17 cellular contexts compared by ENCODE assay signal in genomic region chr10:100168313-100168643, GRCh38. TPM values are rescaled to one million over a fixed set of nuclear protein-coding genes. Genes with fewer than 3 reads are reported as not detected.
A peak's percentile ranks its signal among the peaks of the same experiment; 100 is the strongest.
DNase-seq lines count a peak whose midpoint lies in the region; ATAC-seq and TF ChIP-seq lines count a peak whose summit lies in the region.
"Had no signal": no experiment of that assay in that cellular context is flagged by ENCODE, and none has a peak within 500 bp of the region (broad histone marks: within the 10 kb centered on the region; RNA-seq: fewer than 3 reads in every experiment).

No MANE protein-coding gene starts in this region.

- H3K27me3 Mint-ChIP-seq in activated CD8-positive, alpha-beta memory T cell treated with anti-CD3 and anti-CD28 coated beads, Interleukin-2, amount 10 ng/mL, durations not matched to agents 7 days and 5 days: no peaks in the 10 kb centered on the region
- H3K27me3 Mint-ChIP-seq in T-helper 17 cell: no peaks in the 10 kb centered on the region

- no peak for TF ChIP-seq EP300 in tibial nerve (IDR thresholded peaks at IDR 0.05)

- H3K9me2 ChIP-seq in hepatocyte (replicated peaks; ENCODE audit: insufficient read depth): no peaks in the 10 kb centered on the region
- H3K9me2 ChIP-seq: SK-N-SH had no signal

- H3K4me2 ChIP-seq in hepatocyte: peak overlapping the region; percentile 43
- H3K4me2 ChIP-seq: GM23338, SK-N-SH had no signal

- H3K36me3 Mint-ChIP-seq in activated CD8-positive, alpha-beta memory T cell treated with anti-CD3 and anti-CD28 coated beads, Interleukin-2, amount 10 ng/mL, durations not matched to agents 7 days and 5 days: peaks cover 43% of the 10 kb centered on the region
- H3K36me3 Mint-ChIP-seq in T-helper 17 cell (ENCODE audit: low read depth): peaks cover 5% of the 10 kb centered on the region

- CTCF ChIA-PET in activated CD8-positive, alpha-beta memory T cell treated with anti-CD3 and anti-CD28 coated beads, Interleukin-2, amount 10 ng/mL, durations not matched to agents 7 days and 5 days (lab: Charles Lee): interaction anchor here (1.4 kb wide), 1 partner anchor 13 kb away, joined by 4 read pairs; no protein-coding TSS in a partner anchor

- peaks cover 2% of the 10 kb centered on the region for H3K79me2 ChIP-seq in hepatocyte

- H3K4me1 ChIP-seq in hepatocyte (ENCODE audit: insufficient read depth): no peaks in the 10 kb centered on the region
- no peaks in the 10 kb centered on the region for H3K4me1 ChIP-seq in tibial nerve

- H3K27ac ChIP-seq in hepatocyte: peak overlapping the region; percentile 15
- no peak overlapping the region for H3K27ac ChIP-seq in tibial nerve

- H3K27me3 ChIP-seq in hepatocyte (no peaks in the 10 kb centered on the region), tibial nerve (no peaks in the 10 kb centered on the region)

- TF ChIP-seq CTCF in hepatocyte (IDR thresholded peaks at IDR 0.05; ENCODE audit: poor library complexity) (no peak), tibial nerve (IDR thresholded peaks at IDR 0.05) (no peak)

- ATAC-seq in activated CD8-positive, alpha-beta memory T cell treated with anti-CD3 and anti-CD28 coated beads, Interleukin-2, amount 10 ng/mL, durations not matched to agents 7 days and 5 days: peak; percentile 31
- ATAC-seq in T-helper 17 cell: no peak
- ATAC-seq in stimulated activated naive CD8-positive, alpha-beta T cell treated with anti-CD3 and anti-CD28 coated beads, Interleukin-15, Interleukin-2, amounts not matched to agents 100 U/mL and 50 U/mL, for 24 hours: peak; percentile 32
- ATAC-seq in HG03159 (IDR thresholded peaks at IDR 0.05; ENCODE audit: unreplicated experiment): no peak
- ATAC-seq: GM23338, WTC11 had no signal

- peaks cover 35% of the 10 kb centered on the region for H3K4me1 Mint-ChIP-seq in activated CD8-positive, alpha-beta memory T cell treated with anti-CD3 and anti-CD28 coated beads, Interleukin-2, amount 10 ng/mL, durations not matched to agents 7 days and 5 days
- H3K4me1 Mint-ChIP-seq in T-helper 17 cell: peaks cover 16% of the 10 kb centered on the region
- H3K4me1 Mint-ChIP-seq: GM23338, WTC11 had no signal

- H3K36me3 ChIP-seq in hepatocyte (replicated peaks; ENCODE audit: insufficient read depth, low read depth) (no peaks in the 10 kb centered on the region), tibial nerve (peaks cover 0 to 57% (median 0%) of the 10 kb centered on the region in 3 donors)

- peaks cover 7% of the 10 kb centered on the region for H3K9me3 Mint-ChIP-seq in activated CD8-positive, alpha-beta memory T cell treated with anti-CD3 and anti-CD28 coated beads, Interleukin-2, amount 10 ng/mL, durations not matched to agents 7 days and 5 days (ENCODE audit: low read depth)
- H3K9me3 Mint-ChIP-seq: GM23338, WTC11 had no signal

- H3K9me3 ChIP-seq in T-helper 17 cell (ENCODE audit: control insufficient read depth, low read length, poor library complexity, severe bottlenecking): no peaks in the 10 kb centered on the region
- no peaks in the 10 kb centered on the region for H3K9me3 ChIP-seq in hepatocyte (ENCODE audit: low read depth)
- no peaks in the 10 kb centered on the region for H3K9me3 ChIP-seq in tibial nerve

- no peak for TF ChIP-seq POLR2A in tibial nerve (IDR thresholded peaks at IDR 0.05)

- H3K4me3 Mint-ChIP-seq in activated CD8-positive, alpha-beta memory T cell treated with anti-CD3 and anti-CD28 coated beads, Interleukin-2, amount 10 ng/mL, durations not matched to agents 7 days and 5 days: peak overlapping the region; percentile 70
- H3K4me3 Mint-ChIP-seq in T-helper 17 cell: peak overlapping the region; percentile 86
- H3K4me3 Mint-ChIP-seq: GM23338, WTC11 had no signal

- H3K27ac Mint-ChIP-seq in activated CD8-positive, alpha-beta memory T cell treated with anti-CD3 and anti-CD28 coated beads, Interleukin-2, amount 10 ng/mL, durations not matched to agents 7 days and 5 days: peak overlapping the region; percentile 84
- H3K27ac Mint-ChIP-seq in T-helper 17 cell: peak overlapping the region; percentile 95
- H3K27ac Mint-ChIP-seq: GM23338, WTC11 had no signal

- no peak overlapping the region for H3K4me3 ChIP-seq in hepatocyte
- no peak overlapping the region for H3K4me3 ChIP-seq in tibial nerve
- H3K4me3 ChIP-seq: GM23338 had no signal

- no peak for DNase-seq in activated CD8-positive, alpha-beta memory T cell treated with anti-CD3 and anti-CD28 coated beads, Interleukin-2, amount 10 ng/mL, durations not matched to agents 7 days and 5 days
- no peak for DNase-seq in activated CD8-positive, alpha-beta memory T cell treated with anti-CD3 and anti-CD28 coated beads, Interleukin-2, amount 50 U/mL, for 4 hours
- DNase-seq in T-helper 17 cell: no peak
- DNase-seq in hepatocyte (ENCODE audit: low spot score): no peak
- no peak for DNase-seq in stimulated activated naive CD8-positive, alpha-beta T cell treated with anti-CD3 and anti-CD28 coated beads, Interleukin-15, Interleukin-2, amounts not matched to agents 100 U/mL and 50 U/mL, for 24 hours
- no peak for DNase-seq in LoVo (ENCODE audit: low spot score)
- DNase-seq in tibial nerve (ENCODE audit: low spot score in 2 of 2): no peak
- DNase-seq: COR-L47; NCI-H187; NCI-H524 treated with DMSO at 0.1 percent for 48 hours; occipital lobe; PC-3; SK-N-SH; stimulated activated CD4-positive, alpha-beta T cell treated with anti-CD3 and anti-CD28 coated beads, Interleukin-4, amount 100 ng/mL, for 24 hours had no signal

- 100% methylated on average over 1 of the region's 1 CpG for WGBS in hepatocyte (ENCODE audit: low lambda C conversion rate, missing lambda C conversion rate)
- WGBS in tibial nerve, 2 donors: 96 to 98% methylated on average over 1 of the region's 1 CpG

- no peak overlapping the region for H2AFZ ChIP-seq in hepatocyte
- H2AFZ ChIP-seq: GM23338 had no signal

- no peaks in the 10 kb centered on the region for H4K20me1 ChIP-seq in hepatocyte (ENCODE audit: insufficient read depth, poor library complexity, severe bottlenecking)

RNA-seq across cellular contexts. Expression of gene ERLIN1, which starts 17.6 kb away (rescaled TPM):
- 10 to 100 TPM; 17.2 to 17.5 TPM for total RNA-seq in activated CD8-positive, alpha-beta memory T cell treated with anti-CD3 and anti-CD28 coated beads, Interleukin-2, amount 10 ng/mL, durations not matched to agents 7 days and 5 days
- total RNA-seq in T-helper 17 cell: 1 to 10 TPM; 3.7 to 5.7 TPM
- total RNA-seq in hepatocyte: 33.2 and 35.7 TPM in 2 replicates
- polyA plus RNA-seq in hepatocyte: 21.5 and 26.3 TPM in 2 replicates
- 10 to 100 TPM; 15.5 to 27.9 (median 25.0) TPM for total RNA-seq in tibial nerve

Comparison
In these comparisons a context has a peak if more than half of its experiments do, and no peak if none do; other contexts are left out.
1. ATAC-seq: peak in activated CD8-positive, alpha-beta memory T cell treated with anti-CD3 and anti-CD28 coated beads, Interleukin-2, amount 10 ng/mL, durations not matched to agents 7 days and 5 days (single experiment) and stimulated activated naive CD8-positive, alpha-beta T cell treated with anti-CD3 and anti-CD28 coated beads, Interleukin-15, Interleukin-2, amounts not matched to agents 100 U/mL and 50 U/mL, for 24 hours (single experiment); none in T-helper 17 cell (single experiment) and HG03159 (single experiment).